ENCODE assay signal across 27 cellular contexts in genomic region chr2:76257802-76258201, GRCh38.
"Had no signal": no experiment of that assay in that cellular context is flagged by ENCODE, and none has a peak within 500 bp of the region (broad histone marks: within the 10 kb centered on the region; RNA-seq: fewer than 3 reads in every experiment).

No MANE protein-coding gene starts in this region.

- H3K36me3 ChIP-seq: neural progenitor cell, ovary, spleen, suprapubic skin, tibial artery, transverse colon, upper lobe of right lung, vagina had no signal

- H3K9ac ChIP-seq: neural progenitor cell, parathyroid adenoma had no signal

- H3K79me2 ChIP-seq: parathyroid adenoma had no signal

- H3K27ac ChIP-seq: neural progenitor cell, ovary, parathyroid adenoma, psoas muscle, skin epidermis, spleen, suprapubic skin, testis, tibial artery, transverse colon, upper lobe of right lung, vagina had no signal

- H3K4me3 ChIP-seq: neural progenitor cell, ovary, psoas muscle, skin epidermis, smooth muscle cell, spleen, suprapubic skin, testis, tibial artery, transverse colon, upper lobe of right lung, vagina had no signal

- H3K4me2 ChIP-seq: neural progenitor cell, smooth muscle cell had no signal

- DNase-seq: naive thymus-derived CD4-positive, alpha-beta T cell; natural killer cell; occipital lobe; ovary; posterior cingulate gyrus; psoas muscle; right cardiac atrium; spleen; stimulated activated CD4-positive, alpha-beta T cell treated with anti-CD3 and anti-CD28 coated beads, Interleukin-12 subunit alpha, Interleukin-12 subunit beta, amount 100 ng/mL, for 4 hours; stimulated activated CD4-positive, alpha-beta T cell treated with anti-CD3 and anti-CD28 coated beads, Interleukin-1b, Interleukin-23, amount 100 ng/mL, for 48 hours; stimulated activated CD4-positive, alpha-beta T cell treated with anti-CD3 and anti-CD28 coated beads, Interleukin-4, amount 100 ng/mL, for 1 hour; stimulated activated CD4-positive, alpha-beta T cell treated with anti-CD3 and anti-CD28 coated beads, Interleukin-4, amount 100 ng/mL, for 4 hours; stimulated activated CD8-positive, alpha-beta memory T cell treated with anti-CD3 and anti-CD28 coated beads, Interleukin-4, amount 100 ng/mL, for 48 hours; stimulated activated naive CD4-positive, alpha-beta T cell; stimulated activated naive CD8-positive, alpha-beta T cell treated with anti-CD3 and anti-CD28 coated beads, Interleukin-15, amount 100 ng/mL, for 72 hours; stimulated activated naive CD8-positive, alpha-beta T cell treated with anti-CD3 and anti-CD28 coated beads, Interleukin-15, Interleukin-2, amounts not matched to agents 100 U/mL and 50 U/mL, for 24 hours; substantia nigra; testis; tibial artery; transverse colon; upper lobe of right lung had no signal

- H3K27me3 ChIP-seq: neural progenitor cell, ovary, spleen, suprapubic skin, testis, tibial artery, transverse colon, upper lobe of right lung, vagina had no signal

- H3K4me1 ChIP-seq: parathyroid adenoma, psoas muscle, spleen, suprapubic skin, testis, tibial artery, transverse colon, upper lobe of right lung, vagina had no signal
